8 cellular contexts compared by ENCODE assay signal in genomic region chr17:63827801-63828221, GRCh38. TPM values are rescaled to one million over a fixed set of nuclear protein-coding genes. Genes with fewer than 3 reads are reported as not detected.
DNase-seq lines count a peak whose midpoint lies in the region; ATAC-seq and TF ChIP-seq lines count a peak whose summit lies in the region.

No MANE protein-coding gene starts in this region.

- peaks cover 68% of the 10 kb centered on the region for H3K36me3 Mint-ChIP-seq in brain

- intact Hi-C loops in left ventricle myocardium inferior (cut with micrococcal nuclease), result no loop called here
- intact Hi-C loops in Right ventricle myocardium superior (cut with DNase I), result no loop called here
- intact Hi-C loops in aorta (cut with DNase I), result loop anchor here in 1 of 2 donors (2.0 to 5.0 kb wide), 2 partner anchors 55 to 679 kb away; partner anchors contain the start of genes CCDC47, CEP95 and DDX5
- intact Hi-C loops in sciatic nerve (cut with DNase I), result no loop called here

- H3K36me3 ChIP-seq in left ventricle myocardium inferior, result peaks cover 70% of the 10 kb centered on the region
- peaks cover 76% of the 10 kb centered on the region for H3K36me3 ChIP-seq in mesodermal cell (ENCODE audit: control insufficient read depth, insufficient read depth, low read length)
- H3K36me3 ChIP-seq in aorta (ENCODE audit: control insufficient read depth in 1 of 2, insufficient read depth in 2 of 2, low read length in 1 of 2), result peaks cover 4 to 22% of the 10 kb centered on the region in 2 donors

- peaks cover 7% of the 10 kb centered on the region for H3K27me3 Mint-ChIP-seq in brain

- H3K27ac ChIP-seq in left ventricle myocardium inferior (replicated peaks) (peak overlapping the region; percentile 98), mesodermal cell (ENCODE audit: low read depth, low read length, severe bottlenecking) (peak overlapping the region; percentile 97), aorta (ENCODE audit: low read depth in 1 of 2, low read length in 2 of 2) (peak overlapping the region in 1 of 2 donors; percentile 19)

- ATAC-seq in Right ventricle myocardium superior (ENCODE audit: poor library complexity) (no peak), aorta (ENCODE audit: low FRiP score) (no peak), sciatic nerve (no peak)

- H3K4me3 Mint-ChIP-seq in brain, result peak overlapping the region; percentile 94 to 99 (median 95)

- peak overlapping the region; percentile 100 for H3K27ac Mint-ChIP-seq in brain

- H3K4me3 ChIP-seq in left ventricle myocardium inferior (peak overlapping the region; percentile 98), mesodermal cell (ENCODE audit: extremely low read depth, insufficient read depth, low read length, poor library complexity, severe bottlenecking) (peak overlapping the region; percentile 88), aorta (ENCODE audit: low read length in 2 of 2) (peak overlapping the region; percentile 36 to 63)

- H3K27me3 ChIP-seq in left ventricle myocardium inferior (ENCODE audit: low read depth) (no peaks in the 10 kb centered on the region), aorta (ENCODE audit: control insufficient read depth in 1 of 2, insufficient read depth in 2 of 2, low read length in 1 of 2) (no peaks in the 10 kb centered on the region)

- peaks cover 43% of the 10 kb centered on the region for H3K4me1 Mint-ChIP-seq in brain

- DNase-seq in left ventricle myocardium inferior, result no peak
- no peak for DNase-seq in Right ventricle myocardium superior
- peak in 1 of 2 donors; percentile 22 for DNase-seq in aorta
- no peak for DNase-seq in sciatic nerve (ENCODE audit: low spot score)
- no peak for DNase-seq in NCI-H128 (lab: John Stamatoyannopoulos, UW; ENCODE audit: unreplicated experiment)
- no peak for DNase-seq in activated CD8-positive, alpha-beta memory T cell treated with anti-CD3 and anti-CD28 coated beads, Interleukin-2, amount 50 U/mL, for 4 hours

- peaks cover 0 to 9% (median 0%) of the 10 kb centered on the region in 5 experiments for H3K9me3 Mint-ChIP-seq in brain

- H3K9me3 ChIP-seq in left ventricle myocardium inferior (replicated peaks) (no peaks in the 10 kb centered on the region), mesodermal cell (ENCODE audit: control insufficient read depth, low read length) (no peaks in the 10 kb centered on the region), aorta (ENCODE audit: control insufficient read depth, low read length) (no peaks in the 10 kb centered on the region)

- WGBS in mesodermal cell (ENCODE audit: insufficient coverage in 2 of 2), 2 experiments, result 0 to 5% methylated on average over 11 to 12 of the region's 19 CpGs
- WGBS in aorta, 2 donors, result 1 to 2% methylated on average over 19 of the region's 19 CpGs

- peaks cover 54% of the 10 kb centered on the region for H3K4me1 ChIP-seq in left ventricle myocardium inferior
- no peaks in the 10 kb centered on the region for H3K4me1 ChIP-seq in mesodermal cell (ENCODE audit: control insufficient read depth, insufficient read depth, low read length, poor library complexity, severe bottlenecking)
- H3K4me1 ChIP-seq in aorta (ENCODE audit: control insufficient read depth in 1 of 2, insufficient read depth in 2 of 2, low read length in 2 of 2), result no peaks in the 10 kb centered on the region

- TF ChIP-seq CTCF in left ventricle myocardium inferior (IDR thresholded peaks at IDR 0.05; ENCODE audit: borderline replicate concordance) (no peak), brain (conservative IDR thresholded peaks at IDR 0.05) (no peak)

RNA-seq across cellular contexts. Expression of gene FTSJ3, which starts 0.3 kb away (rescaled TPM):
- total RNA-seq in left ventricle myocardium inferior (36.7 TPM), Right ventricle myocardium superior (29.8 TPM), aorta (10 to 100 TPM; 29.4 to 38.1 TPM), sciatic nerve (41.9 TPM)
- polyA plus RNA-seq in brain (ENCODE audit: insufficient read depth, low read depth, low replicate concordance) (29.5 TPM), aorta (10 to 100 TPM; 10.0 to 30.0 TPM)
- polyA plus RNA-seq in mesodermal cell (2013, experiment 1 of 2), result 28.3 TPM
- 24.2 TPM for polyA plus RNA-seq in mesodermal cell (2013, experiment 2 of 2)

RNA-seq across cellular contexts. Expression of gene PSMC5, which starts 0.6 kb away (rescaled TPM):
- total RNA-seq in left ventricle myocardium inferior (115 TPM), Right ventricle myocardium superior (136 TPM), aorta (10 to 100 TPM; 81.1 to 92.9 TPM), sciatic nerve (77.1 TPM)
- polyA plus RNA-seq in brain (ENCODE audit: insufficient read depth, low read depth, low replicate concordance) (258 TPM), aorta (100 to 1,000 TPM; 144 to 208 TPM)
- 113 TPM for polyA plus RNA-seq in mesodermal cell (2013, experiment 1 of 2)
- polyA plus RNA-seq in mesodermal cell (2013, experiment 2 of 2), result 110 TPM

RNA-seq across cellular contexts. Expression of gene SMARCD2, which starts 14.7 kb away (rescaled TPM):
- total RNA-seq in left ventricle myocardium inferior (21.0 TPM), Right ventricle myocardium superior (22.0 TPM), aorta (10 to 100 TPM; 43.0 to 69.7 TPM), sciatic nerve (50.4 TPM)
- polyA plus RNA-seq in brain (ENCODE audit: insufficient read depth, low read depth, low replicate concordance) (51.7 TPM), aorta (10 to 100 TPM; 37.9 to 61.5 TPM)
- 59.3 TPM for polyA plus RNA-seq in mesodermal cell (2013, experiment 1 of 2)
- 52.7 TPM for polyA plus RNA-seq in mesodermal cell (2013, experiment 2 of 2)

RNA-seq across cellular contexts. Expression of gene CSH2, which starts 45.7 kb away (rescaled TPM):
- not detected for total RNA-seq in left ventricle myocardium inferior
- not detected for total RNA-seq in Right ventricle myocardium superior
- polyA plus RNA-seq in brain (ENCODE audit: insufficient read depth, low read depth, low replicate concordance), result not detected
- not detected for polyA plus RNA-seq in mesodermal cell (2013, experiment 1 of 2)
- not detected for polyA plus RNA-seq in mesodermal cell (2013, experiment 2 of 2)
- not detected for total RNA-seq in aorta
- not detected for polyA plus RNA-seq in aorta
- not detected for total RNA-seq in sciatic nerve

RNA-seq across cellular contexts. Expression of gene DDX42, which starts 53.8 kb away (rescaled TPM):
- 51.7 TPM for total RNA-seq in left ventricle myocardium inferior
- total RNA-seq in Right ventricle myocardium superior, result 42.4 TPM
- polyA plus RNA-seq in brain (ENCODE audit: insufficient read depth, low read depth, low replicate concordance), result 44.7 TPM
- 81.7 TPM for polyA plus RNA-seq in mesodermal cell (2013, experiment 1 of 2)
- polyA plus RNA-seq in mesodermal cell (2013, experiment 2 of 2), result 86.5 TPM
- 100 to 1,000 TPM; 120 to 136 TPM for total RNA-seq in aorta
- polyA plus RNA-seq in aorta, result 10 to 100 TPM; 63.7 to 89.3 TPM
- 139 TPM for total RNA-seq in sciatic nerve
